In genomic region chr19:46990998-46991676, GRCh38 we compare ENCODE assay signal across 7 cellular contexts.
DNase-seq lines count a peak whose midpoint lies in the region; TF ChIP-seq lines count a peak whose summit lies in the region.

No MANE protein-coding gene starts in this region.

- H3K27ac ChIP-seq in WERI-Rb-1 (no peak overlapping the region), caudate nucleus (ENCODE audit: low read depth, low read length) (peak overlapping the region; percentile 67)

- no peak overlapping the region for H3K4me3 ChIP-seq in WERI-Rb-1 (ENCODE audit: low read depth, low read length)

- DNase-seq in NCI-H2107 treated with DMSO at 0.1 percent for 48 hours (lab: John Stamatoyannopoulos, UW; ENCODE audit: unreplicated experiment) (peak; percentile 40), WERI-Rb-1 (peak; percentile 79), caudate nucleus (lab: John Stamatoyannopoulos, UW) (peak in 59 of 61 donors; percentile 3 to 91 (median 68)), iris pigment epithelial cell (ENCODE audit: low read depth) (peak; percentile 69), cortex of kidney (lab: John Stamatoyannopoulos, UW) (no peak)
- peak; percentile 42 to 62 (median 51) for DNase-seq in stimulated activated CD4-positive, alpha-beta T cell treated with anti-CD3 and anti-CD28 coated beads, Interleukin-12 subunit alpha, Interleukin-12 subunit beta, amount 100 ng/mL, for 48 hours (ENCODE audit: low read depth in 2 of 3, low spot score in 1 of 3)

- no peaks in the 10 kb centered on the region for H3K27me3 ChIP-seq in WERI-Rb-1 (ENCODE audit: insufficient read depth, low read depth, severe bottlenecking)

- no peaks in the 10 kb centered on the region for H3K9me3 ChIP-seq in WERI-Rb-1 (ENCODE audit: severe bottlenecking)

- TF ChIP-seq CTCF in GM12874 (IDR thresholded peaks at IDR 0.05; ENCODE audit: insufficient read depth, low read depth, low read length) (peak; percentile 78), WERI-Rb-1 (IDR thresholded peaks at IDR 0.05; ENCODE audit: low read depth, low read length) (peak; percentile 72)

- peaks cover 45% of the 10 kb centered on the region for H3K36me3 ChIP-seq in WERI-Rb-1
